Comparison of ENCODE assay signal across 8 cellular contexts in genomic region chr7:151085691-151086620, GRCh38. TPM values are rescaled to one million over a fixed set of nuclear protein-coding genes. Genes with fewer than 3 reads are reported as not detected.
DNase-seq lines count a peak whose midpoint lies in the region; ATAC-seq and TF ChIP-seq lines count a peak whose summit lies in the region.

Gene AGAP3 (plus strand): TSS chr7:151086475. CDS start chr7:151086742, 267 bp downstream.

- H3K36me3 ChIP-seq in WERI-Rb-1 = peaks cover 28% of the 10 kb centered on the region

- peak within 1 kb of the TSS; percentile 87 for H3K4me3 ChIP-seq in WERI-Rb-1 (ENCODE audit: low read depth, low read length)
- peak within 1 kb of the TSS; percentile 47 to 83 (median 69) for H3K4me3 ChIP-seq in skin epidermis

- H3K27me3 ChIP-seq in WERI-Rb-1 (ENCODE audit: insufficient read depth, low read depth, severe bottlenecking) = no peaks in the 10 kb centered on the region

- H3K9me3 ChIP-seq in WERI-Rb-1 (ENCODE audit: severe bottlenecking) = no peaks in the 10 kb centered on the region

- H3K27ac ChIP-seq in WERI-Rb-1 (peak within 1 kb of the TSS; percentile 96), skin epidermis (peak within 1 kb of the TSS; percentile 29 to 95 (median 86))

- no peak for TF ChIP-seq CTCF in WERI-Rb-1 (IDR thresholded peaks at IDR 0.05; ENCODE audit: low read depth, low read length)

- ATAC-seq in GM18502 (IDR thresholded peaks at IDR 0.05; ENCODE audit: poor library complexity, unreplicated experiment) (peak; percentile 44), HG02981 (IDR thresholded peaks at IDR 0.05; ENCODE audit: unreplicated experiment) (peak; percentile 46)

- DNase-seq in A172 (ENCODE audit: low spot score) (peak; percentile 59), NCI-H2196 treated with DMSO at 0.1 percent for 48 hours (lab: John Stamatoyannopoulos, UW; ENCODE audit: unreplicated experiment) (peak; percentile 53), WERI-Rb-1 (peak; percentile 94), cerebellar cortex (ENCODE audit: low spot score) (peak; percentile 90), iris pigment epithelial cell (ENCODE audit: low read depth) (peak; percentile 76)

RNA-seq across cellular contexts. Expression of gene AGAP3, which starts in this region (rescaled TPM):
- total RNA-seq in A172 (2014; rRNA removed; shearing (Covaris generic)) = 46.4 and 58.9 TPM in 2 replicates

Comparison
In these comparisons a context has a peak if more than half of its experiments do, and no peak if none do; other contexts are left out.
1. Peak in every context shown above with its lines: DNase-seq, ATAC-seq, H3K4me3 ChIP-seq and H3K27ac ChIP-seq.